Comparison of ENCODE assay signal across 33 cellular contexts in the genomic region with DNA sequence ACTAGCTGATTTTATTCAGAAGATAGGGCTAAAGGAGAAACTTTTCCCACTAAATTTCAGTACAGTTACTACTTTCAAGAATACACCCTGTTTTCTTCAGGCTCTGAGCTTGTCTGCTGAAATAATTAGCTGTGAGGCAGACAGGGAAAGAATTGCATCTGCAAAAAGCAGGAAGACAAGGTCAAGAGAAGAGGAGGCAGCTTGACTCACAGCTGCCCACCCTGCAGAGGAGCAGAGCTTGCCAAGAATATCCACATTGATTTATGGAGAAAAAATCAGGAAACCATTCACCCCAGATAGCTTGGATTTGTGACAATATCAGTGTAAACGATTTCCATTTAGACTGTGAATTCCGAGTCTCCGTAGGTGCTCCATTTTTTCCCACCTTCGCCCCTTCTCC. TPM values are rescaled to one million over a fixed set of nuclear protein-coding genes. Genes with fewer than 3 reads are reported as not detected.
A peak's percentile ranks its signal among the peaks of the same experiment; 100 is the strongest.
DNase-seq lines count a peak whose midpoint lies in the region; ATAC-seq, FAIRE-seq and TF ChIP-seq lines count a peak whose summit lies in the region.
"Had no signal": no experiment of that assay in that cellular context is flagged by ENCODE, and none has a peak within 500 bp of the region (broad histone marks: within the 10 kb centered on the region; RNA-seq: fewer than 3 reads in every experiment).

No MANE protein-coding gene starts in this region.

- no peak overlapping the region for H3K4me2 ChIP-seq in OCI-LY7 (ENCODE audit: low read length)
- no peak overlapping the region for H3K4me2 ChIP-seq in endothelial cell of umbilical vein (ENCODE audit: insufficient read depth, low read length)
- no peak overlapping the region for H3K4me2 ChIP-seq in neuronal stem cell (ENCODE audit: insufficient read depth, low read length, poor library complexity, severe bottlenecking)
- H3K4me2 ChIP-seq in Karpas-422 (ENCODE audit: low read depth, low read length, poor library complexity, severe bottlenecking): no peak overlapping the region

- H3K4me1 ChIP-seq in OCI-LY7 (ENCODE audit: insufficient read depth, low read length, poor library complexity, severe bottlenecking) (peaks cover 10% of the 10 kb centered on the region), endothelial cell of umbilical vein (ENCODE audit: control insufficient read depth, extremely low read depth, insufficient read depth, low read length) (peaks cover 16% of the 10 kb centered on the region), neuronal stem cell (ENCODE audit: control insufficient read depth in 2 of 2, insufficient read depth in 1 of 2, low read depth in 1 of 2, low read length in 2 of 2) (peaks cover 18 to 22% of the 10 kb centered on the region in 2 donors), Karpas-422 (ENCODE audit: low read length) (peaks cover 1% of the 10 kb centered on the region; the same call in 1 of the 2 replicates)
- H3K4me1 ChIP-seq: Caco-2, colonic mucosa, pancreas had no signal

- H4K20me1 ChIP-seq in OCI-LY7 (ENCODE audit: insufficient read depth, low read length) (no peaks in the 10 kb centered on the region), endothelial cell of umbilical vein (replicated peaks; ENCODE audit: control insufficient read depth, extremely low read depth, insufficient read depth, low read length) (no peaks in the 10 kb centered on the region), Karpas-422 (ENCODE audit: insufficient read depth, low read depth, low read length) (peaks cover 39% of the 10 kb centered on the region)

- H3K14ac ChIP-seq in neuronal stem cell (ENCODE audit: low read length): no peak overlapping the region

- H2BK120ac ChIP-seq in neuronal stem cell (ENCODE audit: low read depth, low read length): no peak overlapping the region

- dilution Hi-C loops in endothelial cell of umbilical vein (cut with MboI; ENCODE audit: extremely low pct_ligation_motif_present, low sequenced_read_pairs): no loop called here

- no peak overlapping the region for H2BK12ac ChIP-seq in neuronal stem cell (ENCODE audit: low read length)

- H3K27me3 ChIP-seq in endothelial cell of umbilical vein (ENCODE audit: control insufficient read depth in 2 of 2, insufficient read depth in 2 of 2, low read length in 2 of 2) (peaks cover 0 to 3% of the 10 kb centered on the region in 2 experiments), neuronal stem cell (ENCODE audit: control insufficient read depth in 3 of 3, insufficient read depth in 3 of 3, low read depth in 1 of 3, low read length in 3 of 3) (no peaks in the 10 kb centered on the region), Karpas-422 (ENCODE audit: low read length) (no peaks in the 10 kb centered on the region)
- H3K27me3 ChIP-seq: colonic mucosa, left lung, pancreas, SJCRH30, upper lobe of right lung had no signal

- POLR2A ChIA-PET in activated CD8-positive, alpha-beta T cell treated with anti-CD3 and anti-CD28 coated beads, Interleukin-2, amount 10 ng/mL, durations not matched to agents 7 days and 5 days (lab: Charles Lee): interaction anchor here (0.8 to 1.1 kb wide), 2 partner anchors 24 to 49 kb away, joined by 3 read pairs; partner anchors contain the start of gene ACTR2
- POLR2A ChIA-PET in activated CD8-positive, alpha-beta T cell treated with anti-CD3 and anti-CD28 coated beads for 36 hours (lab: Charles Lee): interaction anchor here (0.6 to 2.3 kb wide), 6 partner anchors 10 to 148 kb away, joined by 3 to 7 read pairs (median 4); no protein-coding TSS in a partner anchor
- POLR2A ChIA-PET in OCI-LY7 (lab: Charles Lee): interaction anchor here (1.0 to 1.1 kb wide), 2 partner anchors 10 to 86 kb away, joined by 3 read pairs; no protein-coding TSS in a partner anchor
- POLR2A ChIA-PET in endothelial cell of umbilical vein (lab: Charles Lee): no interaction called here

- H3K9ac ChIP-seq in endothelial cell of umbilical vein (replicated peaks; ENCODE audit: extremely low read depth, insufficient read depth, low read length) (no peak overlapping the region), neuronal stem cell (ENCODE audit: low read depth, low read length, poor library complexity) (no peak overlapping the region), Karpas-422 (ENCODE audit: low read length) (no peak overlapping the region)

- no peaks in the 10 kb centered on the region for H3K9me3 ChIP-seq in OCI-LY7 (ENCODE audit: low read length)
- no peaks in the 10 kb centered on the region for H3K9me3 ChIP-seq in endothelial cell of umbilical vein (replicated peaks; ENCODE audit: control insufficient read depth, insufficient read depth, low read length)
- H3K9me3 ChIP-seq in neuronal stem cell (replicated peaks in 1 of 2; ENCODE audit: control insufficient read depth in 2 of 2, insufficient read depth in 1 of 2, low read depth in 1 of 2, low read length in 2 of 2): no peaks in the 10 kb centered on the region
- no peaks in the 10 kb centered on the region for H3K9me3 ChIP-seq in Karpas-422 (ENCODE audit: low read length)
- H3K9me3 ChIP-seq: Caco-2, colonic mucosa, left lung, pancreas, SJCRH30, upper lobe of right lung had no signal

- H3K79me2 ChIP-seq in OCI-LY7 (ENCODE audit: insufficient read depth, low read depth, low read length) (no peaks in the 10 kb centered on the region), endothelial cell of umbilical vein (ENCODE audit: control insufficient read depth, insufficient read depth, low read length) (no peaks in the 10 kb centered on the region), Karpas-422 (ENCODE audit: low read length) (no peaks in the 10 kb centered on the region)

- WGBS in neuronal stem cell (ENCODE audit: extremely low coverage in 2 of 2, insufficient read length in 2 of 2, insufficient replicate concordance in 1 of 2), 2 donors: no CpG with 5 or more reads among the region's 4 CpGs

- no peak overlapping the region for H2BK15ac ChIP-seq in neuronal stem cell (ENCODE audit: low read length)

- H3K36me3 Mint-ChIP-seq in activated CD8-positive, alpha-beta T cell treated with anti-CD3 and anti-CD28 coated beads, Interleukin-2, amount 10 ng/mL, durations not matched to agents 7 days and 5 days (ENCODE audit: low read depth): peaks cover 23% of the 10 kb centered on the region
- H3K36me3 Mint-ChIP-seq in activated CD8-positive, alpha-beta T cell treated with anti-CD3 and anti-CD28 coated beads for 36 hours (ENCODE audit: low read depth): peaks cover 11% of the 10 kb centered on the region

- ATAC-seq in activated CD8-positive, alpha-beta T cell treated with anti-CD3 and anti-CD28 coated beads, Interleukin-2, amount 10 ng/mL, durations not matched to agents 7 days and 5 days: no peak
- ATAC-seq in activated CD8-positive, alpha-beta T cell treated with anti-CD3 and anti-CD28 coated beads for 36 hours: no peak
- ATAC-seq in HG03175 (IDR thresholded peaks at IDR 0.05; ENCODE audit: unreplicated experiment): no peak
- ATAC-seq in GM18873 (IDR thresholded peaks at IDR 0.05; ENCODE audit: low FRiP score, unreplicated experiment): no peak
- ATAC-seq: HCT116; left lung; naive thymus-derived CD8-positive, alpha-beta T cell; pancreas; upper lobe of right lung had no signal

- H3K36me3 ChIP-seq in OCI-LY7 (ENCODE audit: insufficient read depth, low read length) (peaks cover 31% of the 10 kb centered on the region), endothelial cell of umbilical vein (ENCODE audit: control insufficient read depth in 2 of 2, extremely low read depth in 1 of 2, insufficient read depth in 2 of 2, low read length in 2 of 2) (peaks cover 2 to 4% of the 10 kb centered on the region in 2 experiments), neuronal stem cell (replicated peaks in 1 of 2; ENCODE audit: control insufficient read depth in 2 of 2, insufficient read depth in 2 of 2, low read length in 2 of 2) (peaks cover under 1 to 16% of the 10 kb centered on the region in 2 donors), Karpas-422 (ENCODE audit: insufficient read depth, low read length) (peaks cover 20% of the 10 kb centered on the region)
- H3K36me3 ChIP-seq: colonic mucosa had no signal

- TF ChIP-seq CTCF in activated CD8-positive, alpha-beta T cell treated with anti-CD3 and anti-CD28 coated beads for 36 hours (IDR thresholded peaks at IDR 0.05): no peak
- no peak for TF ChIP-seq CTCF in OCI-LY7 (conservative IDR thresholded peaks at IDR 0.05; ENCODE audit: low read length)
- no peak for TF ChIP-seq CTCF in endothelial cell of umbilical vein (IDR thresholded peaks at IDR 0.05; ENCODE audit: extremely low read depth in 1 of 2, insufficient read depth in 1 of 2, low read depth in 1 of 2, low read length in 2 of 2)

- TF ChIP-seq POLR2A in endothelial cell of umbilical vein (IDR thresholded peaks at IDR 0.05; ENCODE audit: low read depth, low read length): no peak

- no peak overlapping the region for H2BK5ac ChIP-seq in neuronal stem cell (ENCODE audit: low read length)

- H3K27ac ChIP-seq in OCI-LY7 (ENCODE audit: low read depth, low read length, poor library complexity, severe bottlenecking) (no peak overlapping the region), endothelial cell of umbilical vein (ENCODE audit: insufficient read depth, low read depth, low read length) (no peak overlapping the region), neuronal stem cell (replicated peaks; ENCODE audit: low read length) (peak overlapping the region; percentile 26), Karpas-422 (ENCODE audit: low read length) (no peak overlapping the region)
- H3K27ac ChIP-seq: 22Rv1, C4-2B, colonic mucosa, epithelial cell of prostate, pancreas, SJCRH30, upper lobe of right lung had no signal

- H3K4me1 Mint-ChIP-seq in activated CD8-positive, alpha-beta T cell treated with anti-CD3 and anti-CD28 coated beads, Interleukin-2, amount 10 ng/mL, durations not matched to agents 7 days and 5 days (ENCODE audit: low read depth): peaks cover 15% of the 10 kb centered on the region
- peaks cover 12% of the 10 kb centered on the region for H3K4me1 Mint-ChIP-seq in activated CD8-positive, alpha-beta T cell treated with anti-CD3 and anti-CD28 coated beads for 36 hours (ENCODE audit: low read depth)

- no peak overlapping the region for H3K27ac Mint-ChIP-seq in activated CD8-positive, alpha-beta T cell treated with anti-CD3 and anti-CD28 coated beads, Interleukin-2, amount 10 ng/mL, durations not matched to agents 7 days and 5 days
- no peak overlapping the region for H3K27ac Mint-ChIP-seq in activated CD8-positive, alpha-beta T cell treated with anti-CD3 and anti-CD28 coated beads for 36 hours

- FAIRE-seq in endothelial cell of umbilical vein (lab: Jason Lieb, UNC): peak; percentile 37
- FAIRE-seq: GM12892, pancreas, RCC 7860, small intestine had no signal

- no peaks in the 10 kb centered on the region for H3K27me3 Mint-ChIP-seq in activated CD8-positive, alpha-beta T cell treated with anti-CD3 and anti-CD28 coated beads, Interleukin-2, amount 10 ng/mL, durations not matched to agents 7 days and 5 days (ENCODE audit: low read depth)
- H3K27me3 Mint-ChIP-seq in activated CD8-positive, alpha-beta T cell treated with anti-CD3 and anti-CD28 coated beads for 36 hours: no peaks in the 10 kb centered on the region
- H3K27me3 Mint-ChIP-seq: naive thymus-derived CD8-positive, alpha-beta T cell had no signal

- H3K9me1 ChIP-seq in endothelial cell of umbilical vein (replicated peaks; ENCODE audit: control insufficient read depth, extremely low read depth, insufficient read depth, low read length): no peaks in the 10 kb centered on the region

- no peak overlapping the region for H2AFZ ChIP-seq in OCI-LY7 (ENCODE audit: low read length)
- H2AFZ ChIP-seq in endothelial cell of umbilical vein (ENCODE audit: low read depth, low read length): no peak overlapping the region
- H2AFZ ChIP-seq in neuronal stem cell (ENCODE audit: low read length): no peak overlapping the region
- H2AFZ ChIP-seq in Karpas-422 (ENCODE audit: low read length): no peak overlapping the region

- H3K23ac ChIP-seq in neuronal stem cell (ENCODE audit: low read depth, low read length, poor library complexity): no peak overlapping the region

- no peak overlapping the region for H4K8ac ChIP-seq in neuronal stem cell (ENCODE audit: low read depth, low read length)

- H3K4me3 ChIP-seq in OCI-LY7 (ENCODE audit: low read depth, low read length, poor library complexity, severe bottlenecking) (no peak overlapping the region), endothelial cell of umbilical vein (replicated peaks in 1 of 3; ENCODE audit: insufficient read depth in 1 of 3, low read depth in 1 of 3, low read length in 3 of 3) (no peak overlapping the region), neuronal stem cell (ENCODE audit: low read length in 2 of 2) (no peak overlapping the region), Karpas-422 (ENCODE audit: low read length) (no peak overlapping the region)
- H3K4me3 ChIP-seq: colonic mucosa, left lung, pancreas, SJCRH30, upper lobe of right lung had no signal

- intact Hi-C loops in activated CD8-positive, alpha-beta T cell treated with anti-CD3 and anti-CD28 coated beads for 36 hours (cut with micrococcal nuclease): no loop called here
- intact Hi-C loops in OCI-LY7 (cut with micrococcal nuclease; ENCODE audit: unreplicated experiment): loop anchor here (5.0 kb wide), 2 partner anchors 276 to 296 kb away; no protein-coding TSS in a partner anchor
- intact Hi-C loops in endothelial cell of umbilical vein (cut with micrococcal nuclease): loop anchor here (5.0 kb wide), 1 partner anchor 91 kb away; no protein-coding TSS in a partner anchor

- H3K4me3 Mint-ChIP-seq in activated CD8-positive, alpha-beta T cell treated with anti-CD3 and anti-CD28 coated beads, Interleukin-2, amount 10 ng/mL, durations not matched to agents 7 days and 5 days: no peak overlapping the region
- no peak overlapping the region for H3K4me3 Mint-ChIP-seq in activated CD8-positive, alpha-beta T cell treated with anti-CD3 and anti-CD28 coated beads for 36 hours
- H3K4me3 Mint-ChIP-seq: immature natural killer cell; naive thymus-derived CD8-positive, alpha-beta T cell had no signal

- CTCF ChIA-PET in activated CD8-positive, alpha-beta T cell treated with anti-CD3 and anti-CD28 coated beads, Interleukin-2, amount 10 ng/mL, durations not matched to agents 7 days and 5 days (lab: Charles Lee): interaction anchor here (1.1 to 4.0 kb wide), 5 partner anchors 9 to 297 kb away, joined by 3 to 14 read pairs (median 3); no protein-coding TSS in a partner anchor
- CTCF ChIA-PET in activated CD8-positive, alpha-beta T cell treated with anti-CD3 and anti-CD28 coated beads for 36 hours (lab: Charles Lee): interaction anchor here (1.0 to 3.4 kb wide), 4 partner anchors 11 to 261 kb away, joined by 3 to 23 read pairs (median 3); no protein-coding TSS in a partner anchor
- CTCF ChIA-PET in OCI-LY7 (lab: Charles Lee; ENCODE audit: unreplicated experiment): interaction anchor here (0.6 kb wide), 1 partner anchor 11 kb away, joined by 3 read pairs; no protein-coding TSS in a partner anchor
- CTCF ChIA-PET in endothelial cell of umbilical vein (lab: Charles Lee): interaction anchor here (0.8 to 3.5 kb wide), 14 partner anchors 9 to 297 kb away, joined by 3 to 20 read pairs (median 4); no protein-coding TSS in a partner anchor

- no peak overlapping the region for H4K91ac ChIP-seq in neuronal stem cell (ENCODE audit: low read depth, low read length, poor library complexity)

- H3K9me2 ChIP-seq in OCI-LY7 (ENCODE audit: insufficient read depth, low read length): no peaks in the 10 kb centered on the region
- no peaks in the 10 kb centered on the region for H3K9me2 ChIP-seq in Karpas-422 (replicated peaks; ENCODE audit: insufficient read depth, low read length)

- BruUV-seq in OCI-LY7 (replicated peaks; lab: Mats Ljungman, UMichigan) (TSS peak; percentile 10), endothelial cell of umbilical vein (replicated peaks; lab: Mats Ljungman, UMichigan) (no TSS peak)

- no peak overlapping the region for H3K4ac ChIP-seq in neuronal stem cell (ENCODE audit: low read length)

- H2AK5ac ChIP-seq in neuronal stem cell (ENCODE audit: low read depth, low read length): no peak overlapping the region

- DNase-seq in activated CD8-positive, alpha-beta T cell treated with anti-CD3 and anti-CD28 coated beads, Interleukin-2, amount 10 ng/mL, durations not matched to agents 7 days and 5 days: peak; percentile 4
- no peak for DNase-seq in activated CD8-positive, alpha-beta T cell treated with anti-CD3 and anti-CD28 coated beads for 36 hours
- DNase-seq in OCI-LY7 (ENCODE audit: low spot score): no peak
- peak; percentile 62 for DNase-seq in endothelial cell of umbilical vein (ENCODE audit: low read depth, low spot score)
- DNase-seq in neuronal stem cell (ENCODE audit: low spot score): no peak
- no peak for DNase-seq in Karpas-422
- DNase-seq: activated CD4-positive, alpha-beta T cell treated with anti-CD3 and anti-CD28 coated beads, Interleukin-2, amount 50 U/mL, for 4 hours; activated CD8-positive, alpha-beta memory T cell treated with anti-CD3 and anti-CD28 coated beads, Interleukin-2, amount 50 U/mL, for 4 hours; activated naive CD4-positive, alpha-beta T cell treated with anti-CD3 and anti-CD28 coated beads, Interleukin-2, amount 50 U/mL, for 16 hours; amniotic stem cell; Caco-2; colonic mucosa; effector CD8-positive, alpha-beta T cell; immature natural killer cell; left lung; MV-4-11; naive thymus-derived CD8-positive, alpha-beta T cell; NCI-H1436; NCI-H774; pancreas; retina; SJCRH30; small intestine; stimulated activated naive CD4-positive, alpha-beta T cell treated with Interleukin-2 at 50 U/mL for 16 hours; upper lobe of right lung had no signal

- H3K79me1 ChIP-seq in neuronal stem cell (ENCODE audit: low read depth, low read length): no peaks in the 10 kb centered on the region

- no peaks in the 10 kb centered on the region for H3K9me3 Mint-ChIP-seq in activated CD8-positive, alpha-beta T cell treated with anti-CD3 and anti-CD28 coated beads, Interleukin-2, amount 10 ng/mL, durations not matched to agents 7 days and 5 days (ENCODE audit: insufficient read depth)
- H3K9me3 Mint-ChIP-seq in activated CD8-positive, alpha-beta T cell treated with anti-CD3 and anti-CD28 coated beads for 36 hours: no peaks in the 10 kb centered on the region
- H3K9me3 Mint-ChIP-seq: immature natural killer cell; naive thymus-derived CD8-positive, alpha-beta T cell had no signal

- H3K18ac ChIP-seq in neuronal stem cell (ENCODE audit: low read length): no peak overlapping the region

RNA-seq across cellular contexts. Expression of gene ACTR2, which starts 49.0 kb away (rescaled TPM):
- 100 to 1,000 TPM; 478 to 493 TPM for total RNA-seq in activated CD8-positive, alpha-beta T cell treated with anti-CD3 and anti-CD28 coated beads, Interleukin-2, amount 10 ng/mL, durations not matched to agents 7 days and 5 days
- 100 to 1,000 TPM; 331 to 341 TPM for total RNA-seq in activated CD8-positive, alpha-beta T cell treated with anti-CD3 and anti-CD28 coated beads for 36 hours
- total RNA-seq in OCI-LY7 (2014; rRNA removed; shearing (Covaris generic)): 69.0 and 79.6 TPM in 2 replicates
- total RNA-seq in OCI-LY7 (2022) (412 and 431 TPM in 2 replicates), endothelial cell of umbilical vein (287 and 301 TPM in 2 replicates)
- 32.5 and 48.7 TPM in 2 replicates for polyA plus RNA-seq in endothelial cell of umbilical vein
- polyA plus RNA-seq in endothelial cell of umbilical vein (2011; cell fraction: cytosol; rRNA removed): 73.4 and 76.2 TPM in 2 replicates
- 30.0 and 36.4 TPM in 2 replicates for polyA plus RNA-seq in endothelial cell of umbilical vein (2011; cell fraction: nucleus; rRNA removed)
- polyA plus RNA-seq in endothelial cell of umbilical vein (2012): 284 and 365 TPM in 2 replicates
- 89.8 and 93.0 TPM in 2 replicates for polyA minus RNA-seq in endothelial cell of umbilical vein
- 52.8 TPM for polyA minus RNA-seq in endothelial cell of umbilical vein (2011; cell fraction: cytosol; rRNA and poly(A)+ RNA removed)
- 22.1 and 34.0 TPM in 2 replicates for polyA minus RNA-seq in endothelial cell of umbilical vein (2011; cell fraction: nucleus; rRNA and poly(A)+ RNA removed)
- 106 TPM for polyA plus RNA-seq in neuronal stem cell (2013, experiment 1 of 2)
- 106 TPM for polyA plus RNA-seq in neuronal stem cell (2013, experiment 2 of 2)
- 155 and 228 TPM in 2 replicates for total RNA-seq in Karpas-422 (2014; rRNA removed; shearing (Covaris generic); ENCODE audit: low replicate concordance)

Comparison
In these comparisons a context has a peak if more than half of its experiments do, and no peak if none do; other contexts are left out.
1. DNase-seq: peak in activated CD8-positive, alpha-beta T cell treated with anti-CD3 and anti-CD28 coated beads, Interleukin-2, amount 10 ng/mL, durations not matched to agents 7 days and 5 days (single experiment) and endothelial cell of umbilical vein (single experiment); none in activated CD8-positive, alpha-beta T cell treated with anti-CD3 and anti-CD28 coated beads for 36 hours (single experiment), OCI-LY7 (single experiment), neuronal stem cell (single experiment) and Karpas-422 (single experiment).